1 cellular context compared by ENCODE assay signal in genomic region chr17:32006957-32007462, GRCh38.
TF ChIP-seq lines count a peak whose summit lies in the region.

LRRC37B (plus strand) TSS chr17:32007383; CDS start chr17:32021393, 14,010 bp downstream.

TF ChIP-seq in HepG2, 621 proteins besides CTCF, POLR2A, EP300 and RAD21 (continued from another document):
- no peak for TF ChIP-seq E2F5 (CRISPR knock-in tag; conservative IDR thresholded peaks at IDR 0.05)
- TF ChIP-seq HOXA3 (CRISPR knock-in tag; IDR thresholded peaks at IDR 0.05): peak; percentile 78
- peak; percentile 22 for TF ChIP-seq HNRNPK (IDR thresholded peaks at IDR 0.05; ENCODE audit: low read depth, low read length, poor library complexity, severe bottlenecking)
- TF ChIP-seq TCF12 (IDR thresholded peaks at IDR 0.05): no peak
- TF ChIP-seq TCF12 (CRISPR knock-in tag; IDR thresholded peaks at IDR 0.05): 0 out of 2 replicates have a peak, but pooled peaks have one; percentile 55
- no peak for TF ChIP-seq ZNF672 (CRISPR knock-in tag; IDR thresholded peaks at IDR 0.05)
- TF ChIP-seq SNAPC4 (CRISPR knock-in tag; IDR thresholded peaks at IDR 0.05): 0 out of 2 replicates have a peak, but pooled peaks have one; percentile 21
- 0 out of 2 replicates have a peak, but pooled peaks have one; percentile 42 for TF ChIP-seq ZNF160 (CRISPR knock-in tag; IDR thresholded peaks at IDR 0.05)
- TF ChIP-seq ZNF512B (CRISPR knock-in tag; IDR thresholded peaks at IDR 0.05; ENCODE audit: borderline replicate concordance): no peak
- TF ChIP-seq ZNF543 (CRISPR knock-in tag; IDR thresholded peaks at IDR 0.05): 0 out of 2 replicates have a peak, but pooled peaks have one; percentile 10
